Comparison of ENCODE assay signal across 30 cellular contexts in genomic region chr15:78881681-78882080, GRCh38. TPM values are rescaled to one million over a fixed set of nuclear protein-coding genes. Genes with fewer than 3 reads are reported as not detected.
DNase-seq lines count a peak whose midpoint lies in the region; ATAC-seq and TF ChIP-seq lines count a peak whose summit lies in the region.
"Had no signal": no experiment of that assay in that cellular context is flagged by ENCODE, and none has a peak within 500 bp of the region (broad histone marks: within the 10 kb centered on the region; RNA-seq: fewer than 3 reads in every experiment).

No MANE protein-coding gene starts in this region.

- no peaks in the 10 kb centered on the region for H3K9me3 Mint-ChIP-seq in activated CD8-positive, alpha-beta memory T cell treated with anti-CD3 and anti-CD28 coated beads, Interleukin-2, amount 10 ng/mL, durations not matched to agents 7 days and 5 days (ENCODE audit: low read depth)
- no peaks in the 10 kb centered on the region for H3K9me3 Mint-ChIP-seq in HFFc6
- H3K9me3 Mint-ChIP-seq: activated CD4-positive, alpha-beta memory T cell treated with anti-CD3 and anti-CD28 coated beads, Interleukin-2, amount 10 ng/mL, durations not matched to agents 7 days and 5 days; nephron progenitor cell; stimulated activated naive CD8-positive, alpha-beta T cell treated with anti-CD3 and anti-CD28 coated beads, Interleukin-15, Interleukin-2, amounts not matched to agents 100 ng/mL and 50 ng/mL, for 24 hours had no signal

- H3K27ac ChIP-seq in trophoblast cell (ENCODE audit: low read depth, low read length) (no peak overlapping the region), heart left ventricle (no peak overlapping the region)
- H3K27ac ChIP-seq: pancreas, Peyer's patch, right atrium auricular region, thoracic aorta had no signal

- peak overlapping the region; percentile 72 for H3K4ac ChIP-seq in trophoblast cell (ENCODE audit: low read depth, low read length)

- intact Hi-C loops in heart left ventricle (cut with DNase I): no loop called here

- no peak for DNase-seq in activated CD8-positive, alpha-beta memory T cell treated with anti-CD3 and anti-CD28 coated beads, Interleukin-2, amount 10 ng/mL, durations not matched to agents 7 days and 5 days
- no peak for DNase-seq in activated CD8-positive, alpha-beta memory T cell treated with anti-CD3 and anti-CD28 coated beads, Interleukin-2, amount 50 U/mL, for 4 hours
- DNase-seq in HFFc6 (no peak), adipocyte (ENCODE audit: low read depth) (no peak), trophoblast cell (no peak), cerebellar cortex (ENCODE audit: low spot score) (no peak), heart left ventricle (no peak)
- DNase-seq: activated CD4-positive, alpha-beta memory T cell treated with anti-CD3 and anti-CD28 coated beads, Interleukin-2, amount 10 ng/mL, durations not matched to agents 7 days and 5 days; activated CD4-positive, CD25-positive, alpha-beta regulatory T cell treated with anti-CD3 and anti-CD28 coated beads, Interleukin-2, amount 50 U/mL, for 72 hours; activated T-cell treated with anti-CD3 and anti-CD28 coated beads, Interleukin-2, amount 50 U/mL, for 1 hour; amniotic stem cell; H7; hypothalamus; Karpas-422; mammary epithelial cell; mucosa of descending colon; NCI-H1436; NCI-H2081 treated with DMSO at 0.1 percent for 48 hours; NCI-H345; nephron progenitor cell; pancreas; Peyer's patch; SHP77; stimulated activated CD4-positive, alpha-beta T cell treated with anti-CD3 and anti-CD28 coated beads, Interleukin-2, amount 100 ng/mL, for 24 hours; T-helper 2 cell had no signal

- H3K79me1 ChIP-seq in trophoblast cell (ENCODE audit: low read length): no peaks in the 10 kb centered on the region

- no peak for TF ChIP-seq POLR2A in heart left ventricle (IDR thresholded peaks at IDR 0.05)

- no CpG with 5 or more reads among the region's 1 CpG for WGBS in trophoblast cell (ENCODE audit: extremely low coverage, insufficient coverage, insufficient read length)
- WGBS in heart left ventricle, 4 donors: 65 to 86% (median 74%) methylated on average over 1 of the region's 1 CpG

- TF ChIP-seq CTCF in HFFc6 (IDR thresholded peaks at IDR 0.05) (no peak), heart left ventricle (IDR thresholded peaks at IDR 0.05) (no peak)

- H3K4me3 ChIP-seq in adipocyte (ENCODE audit: low read length) (peak overlapping the region; percentile 36), trophoblast cell (ENCODE audit: low read depth, low read length) (no peak overlapping the region), heart left ventricle (no peak overlapping the region)
- H3K4me3 ChIP-seq: GM12878, mucosa of descending colon, pancreas, Peyer's patch, right atrium auricular region, thoracic aorta had no signal

- H3K9me3 ChIP-seq in adipocyte (ENCODE audit: control insufficient read depth, low read length): no peaks in the 10 kb centered on the region
- no peaks in the 10 kb centered on the region for H3K9me3 ChIP-seq in trophoblast cell (ENCODE audit: insufficient read depth, low read depth, low read length)
- H3K9me3 ChIP-seq in heart left ventricle: no peaks in the 10 kb centered on the region
- H3K9me3 ChIP-seq: mucosa of descending colon, pancreas, Peyer's patch, right atrium auricular region, thoracic aorta had no signal

- H3K27me3 ChIP-seq in adipocyte (replicated peaks; ENCODE audit: control insufficient read depth, insufficient read depth, low read length) (no peaks in the 10 kb centered on the region), trophoblast cell (ENCODE audit: insufficient read depth, low read length) (no peaks in the 10 kb centered on the region), heart left ventricle (no peaks in the 10 kb centered on the region)
- H3K27me3 ChIP-seq: pancreas, Peyer's patch, right atrium auricular region had no signal

- H3K79me2 ChIP-seq in trophoblast cell (ENCODE audit: control insufficient read depth, insufficient read depth, low read length, poor library complexity): peaks cover 25% of the 10 kb centered on the region

- no peak overlapping the region for H4K12ac ChIP-seq in trophoblast cell (ENCODE audit: low read depth, low read length)

- H3K4me1 ChIP-seq in adipocyte (ENCODE audit: control insufficient read depth, insufficient read depth, low read length) (peaks cover 70% of the 10 kb centered on the region), trophoblast cell (ENCODE audit: control insufficient read depth in 1 of 2, insufficient read depth in 2 of 2, low read length in 2 of 2) (peaks cover 0 to 3% of the 10 kb centered on the region in 2 experiments), heart left ventricle (peaks cover 10 to 83% (median 65%) of the 10 kb centered on the region in 12 donors)

- no peak overlapping the region for H3K9ac ChIP-seq in adipocyte (ENCODE audit: low read length)
- H3K9ac ChIP-seq in trophoblast cell (ENCODE audit: low read length): no peak overlapping the region

- H3K36me3 Mint-ChIP-seq in activated CD8-positive, alpha-beta memory T cell treated with anti-CD3 and anti-CD28 coated beads, Interleukin-2, amount 10 ng/mL, durations not matched to agents 7 days and 5 days: peaks cover 51% of the 10 kb centered on the region
- peaks cover 47% of the 10 kb centered on the region for H3K36me3 Mint-ChIP-seq in HFFc6 (ENCODE audit: low read depth)

- H3K27me3 Mint-ChIP-seq in activated CD8-positive, alpha-beta memory T cell treated with anti-CD3 and anti-CD28 coated beads, Interleukin-2, amount 10 ng/mL, durations not matched to agents 7 days and 5 days: no peaks in the 10 kb centered on the region
- peaks cover 2% of the 10 kb centered on the region; the same call in 1 of the 2 replicates for H3K27me3 Mint-ChIP-seq in HFFc6 (ENCODE audit: insufficient read depth)
- H3K27me3 Mint-ChIP-seq: activated CD4-positive, alpha-beta memory T cell treated with anti-CD3 and anti-CD28 coated beads, Interleukin-2, amount 10 ng/mL, durations not matched to agents 7 days and 5 days; stimulated activated naive CD8-positive, alpha-beta T cell treated with anti-CD3 and anti-CD28 coated beads, Interleukin-15, Interleukin-2, amounts not matched to agents 100 ng/mL and 50 ng/mL, for 24 hours had no signal

- no peak overlapping the region for H2BK12ac ChIP-seq in trophoblast cell (ENCODE audit: low read length)

- H3K23ac ChIP-seq in trophoblast cell (ENCODE audit: low read length): no peak overlapping the region

- no peak overlapping the region for H2BK5ac ChIP-seq in trophoblast cell (ENCODE audit: low read depth, low read length, poor library complexity)

- no peak overlapping the region for H4K8ac ChIP-seq in trophoblast cell (ENCODE audit: low read depth, low read length)

- no peak overlapping the region for H3K14ac ChIP-seq in trophoblast cell (ENCODE audit: low read length)

- peak overlapping the region; percentile 19 for H3K27ac Mint-ChIP-seq in activated CD8-positive, alpha-beta memory T cell treated with anti-CD3 and anti-CD28 coated beads, Interleukin-2, amount 10 ng/mL, durations not matched to agents 7 days and 5 days
- no peak overlapping the region for H3K27ac Mint-ChIP-seq in HFFc6
- H3K27ac Mint-ChIP-seq: activated CD4-positive, alpha-beta memory T cell treated with anti-CD3 and anti-CD28 coated beads, Interleukin-2, amount 10 ng/mL, durations not matched to agents 7 days and 5 days; nephron progenitor cell had no signal

- H3K36me3 ChIP-seq in adipocyte (ENCODE audit: control insufficient read depth, insufficient read depth, low read length, severe bottlenecking) (peaks cover 56% of the 10 kb centered on the region), trophoblast cell (ENCODE audit: control insufficient read depth in 1 of 2, insufficient read depth in 2 of 2, low read length in 2 of 2) (peaks cover 23 to 24% of the 10 kb centered on the region in 2 experiments), heart left ventricle (peaks cover 0 to 82% (median 62%) of the 10 kb centered on the region in 9 donors)

- H3K18ac ChIP-seq in trophoblast cell (ENCODE audit: low read length): no peak overlapping the region

- no peak overlapping the region for H2AFZ ChIP-seq in trophoblast cell (ENCODE audit: insufficient read depth, low read length, poor library complexity)

- peaks cover 57% of the 10 kb centered on the region for H3K4me1 Mint-ChIP-seq in activated CD8-positive, alpha-beta memory T cell treated with anti-CD3 and anti-CD28 coated beads, Interleukin-2, amount 10 ng/mL, durations not matched to agents 7 days and 5 days
- H3K4me1 Mint-ChIP-seq in HFFc6 (ENCODE audit: low read depth): peaks cover 79% of the 10 kb centered on the region

- no peak overlapping the region for H2BK120ac ChIP-seq in trophoblast cell (ENCODE audit: insufficient read depth, low read length, poor library complexity)

- CTCF ChIA-PET in activated CD8-positive, alpha-beta memory T cell treated with anti-CD3 and anti-CD28 coated beads, Interleukin-2, amount 10 ng/mL, durations not matched to agents 7 days and 5 days (lab: Charles Lee): interaction anchor here (1.0 to 1.4 kb wide), 2 partner anchors 8 to 10 kb away, joined by 3 read pairs; no protein-coding TSS in a partner anchor

- H3K4me2 ChIP-seq in trophoblast cell (ENCODE audit: low read length): no peak overlapping the region

- no peak overlapping the region for H4K91ac ChIP-seq in trophoblast cell (ENCODE audit: low read depth, low read length)

- H2AK5ac ChIP-seq in trophoblast cell (ENCODE audit: low read length): no peak overlapping the region

- H3K4me3 Mint-ChIP-seq in activated CD8-positive, alpha-beta memory T cell treated with anti-CD3 and anti-CD28 coated beads, Interleukin-2, amount 10 ng/mL, durations not matched to agents 7 days and 5 days: no peak overlapping the region
- 0 out of 2 replicates have a peak overlapping the region, but pooled peaks have one; percentile 17 for H3K4me3 Mint-ChIP-seq in HFFc6
- H3K4me3 Mint-ChIP-seq: activated CD4-positive, alpha-beta memory T cell treated with anti-CD3 and anti-CD28 coated beads, Interleukin-2, amount 10 ng/mL, durations not matched to agents 7 days and 5 days; nephron progenitor cell; stimulated activated naive CD8-positive, alpha-beta T cell treated with anti-CD3 and anti-CD28 coated beads, Interleukin-15, Interleukin-2, amounts not matched to agents 100 ng/mL and 50 ng/mL, for 24 hours had no signal

- no peak for ATAC-seq in activated CD8-positive, alpha-beta memory T cell treated with anti-CD3 and anti-CD28 coated beads, Interleukin-2, amount 10 ng/mL, durations not matched to agents 7 days and 5 days
- ATAC-seq in GM21447 (IDR thresholded peaks at IDR 0.05; ENCODE audit: unreplicated experiment): no peak
- ATAC-seq in heart left ventricle: no peak
- ATAC-seq: GM12878, mucosa of descending colon had no signal

RNA-seq across cellular contexts. Expression of gene MORF4L1, which starts 9.0 kb away (rescaled TPM):
- 100 to 1,000 TPM; 235 to 275 TPM for total RNA-seq in activated CD8-positive, alpha-beta memory T cell treated with anti-CD3 and anti-CD28 coated beads, Interleukin-2, amount 10 ng/mL, durations not matched to agents 7 days and 5 days
- 100 to 1,000 TPM; 346 to 512 (median 410) TPM for total RNA-seq in HFFc6 (2021; fragmentation: NEBNext Ultra II Directional; extraction: Animal tissue kit (Norgen Biotek cat#: 25700))
- 506 and 531 TPM in 2 replicates for polyA plus RNA-seq in trophoblast cell (2013)
- total RNA-seq in heart left ventricle: 100 to 1,000 TPM; 260 to 384 (median 328) TPM
- polyA plus RNA-seq in heart left ventricle: 100 to 1,000 TPM; 162 to 549 TPM
